ENCODE assay signal across 1 cellular context in genomic region chr16:47779201-47780016, GRCh38.
TF ChIP-seq lines count a peak whose summit lies in the region.

No MANE protein-coding gene starts in this region.

TF ChIP-seq in K562, 482 proteins besides CTCF, POLR2A, EP300 and RAD21 (continued from another document):
- TF ChIP-seq RREB1 (CRISPR knock-in tag; IDR thresholded peaks at IDR 0.05) (peak; percentile 52; the same call in 1 of the 2 replicates), ZNF184 (CRISPR knock-in tag; IDR thresholded peaks at IDR 0.05) (no peak), COPS2 (conservative IDR thresholded peaks at IDR 0.05) (no peak), FOXP1 (CRISPR knock-in tag; IDR thresholded peaks at IDR 0.05) (no peak), ARID3A (IDR thresholded peaks at IDR 0.05; ENCODE audit: borderline replicate concordance, low read depth, low read length) (no peak), KHSRP (IDR thresholded peaks at IDR 0.05) (no peak), BCL6 (CRISPR knock-in tag; IDR thresholded peaks at IDR 0.05) (no peak), NBN (IDR thresholded peaks at IDR 0.05; ENCODE audit: low read depth) (no peak), HDAC1 (IDR thresholded peaks at IDR 0.05) (0 out of 4 replicates have a peak, but pooled peaks of 1 of the 2 experiments have one; percentile 23), JUND (IDR thresholded peaks at IDR 0.05; ENCODE audit: borderline replicate concordance, low read depth, low read length) (peak; percentile 17; the same call in 1 of the 2 replicates), JUND (tag; IDR thresholded peaks at IDR 0.05; ENCODE audit: borderline replicate concordance, low read depth, low read length) (peak; percentile 72; the same call in 2 of the 3 replicates), NR2C1 (IDR thresholded peaks at IDR 0.05) (no peak), NR2C1 (tag; IDR thresholded peaks at IDR 0.05) (peak; percentile 70), ELK1 (CRISPR knock-in tag; IDR thresholded peaks at IDR 0.05) (no peak), THRAP3 (IDR thresholded peaks at IDR 0.05; ENCODE audit: borderline replicate concordance) (no peak), NFE2 (IDR thresholded peaks at IDR 0.05; ENCODE audit: low read depth) (peak; percentile 50), ZNF354B (CRISPR knock-in tag; IDR thresholded peaks at IDR 0.05) (no peak), U2AF1 (optimal IDR thresholded peaks at IDR 0.05; ENCODE audit: low read depth, low read length) (no peak), RB1 (IDR thresholded peaks at IDR 0.05; ENCODE audit: low read depth) (no peak), NRF1 (conservative IDR thresholded peaks at IDR 0.05 in 1 of 2, IDR thresholded peaks at IDR 0.05 in 1 of 2) (0 out of 4 replicates have a peak, but pooled peaks of 1 of the 2 experiments have one; percentile 18), FOXP4 (CRISPR knock-in tag; IDR thresholded peaks at IDR 0.05; ENCODE audit: borderline replicate concordance) (no peak), KAT8 (IDR thresholded peaks at IDR 0.05; ENCODE audit: low read depth) (no peak), EZH2 (IDR thresholded peaks at IDR 0.05; ENCODE audit: borderline replicate concordance, low read depth, low read length) (no peak), ZHX1 (conservative IDR thresholded peaks at IDR 0.05; ENCODE audit: low read length) (no peak), TAF7 (tag; IDR thresholded peaks at IDR 0.05) (no peak)
TF ChIP-seq in K562: peak in this region for 26.
